24 cellular contexts compared by ENCODE assay signal in genomic region chr5:170368593-170368992, GRCh38.
"Had no signal": no experiment of that assay in that cellular context is flagged by ENCODE, and none has a peak within 500 bp of the region (broad histone marks: within the 10 kb centered on the region; RNA-seq: fewer than 3 reads in every experiment).

No MANE protein-coding gene starts in this region.

- H3K4me1 Mint-ChIP-seq: activated CD4-positive, alpha-beta T cell treated with anti-CD3 and anti-CD28 coated beads for 36 hours; activated CD4-positive, alpha-beta T cell treated with anti-CD3 and anti-CD28 coated beads, Interleukin-2, amount 10 ng/mL, durations not matched to agents 24 days and 14 days; activated T-helper 17 cell treated with anti-CD3 and anti-CD28 coated beads, Interleukin-2, amount 50 U/mL, for 72 hours; central memory CD8-positive, alpha-beta T cell; endodermal cell had no signal

- H3K36me3 Mint-ChIP-seq: activated CD4-positive, alpha-beta memory T cell treated with anti-CD3 and anti-CD28 coated beads for 36 hours; activated naive CD8-positive, alpha-beta T cell had no signal

- DNase-seq: activated CD4-positive, alpha-beta memory T cell treated with anti-CD3 and anti-CD28 coated beads for 36 hours; activated CD4-positive, alpha-beta T cell treated with anti-CD3 and anti-CD28 coated beads for 36 hours; activated CD4-positive, alpha-beta T cell treated with anti-CD3 and anti-CD28 coated beads, Interleukin-2, amount 10 ng/mL, durations not matched to agents 24 days and 14 days; activated CD4-positive, CD25-positive, alpha-beta regulatory T cell; activated CD4-positive, CD25-positive, alpha-beta regulatory T cell treated with anti-CD3 and anti-CD28 coated beads, Interleukin-2, amount 50 U/mL, for 72 hours; activated CD8-positive, alpha-beta memory T cell treated with anti-CD3 and anti-CD28 coated beads for 24 hours; activated effector memory CD4-positive, alpha-beta T cell treated with Interleukin-2 at 50 U/mL for 16 hours; activated gamma-delta T cell treated with Interleukin-2 at 50 U/mL for 16 hours; activated naive CD4-positive, alpha-beta T cell treated with anti-CD3 and anti-CD28 coated beads, Interleukin-2, amount 50 U/mL, for 16 hours; activated naive CD4-positive, alpha-beta T cell treated with Interleukin-2 at 50 U/mL for 16 hours; activated T-cell treated with anti-CD3 and anti-CD28 coated beads, Interleukin-2, amount 50 U/mL, for 4 hours; amniotic stem cell; anterior cingulate cortex; brain microvascular endothelial cell; dorsolateral prefrontal cortex; effector memory CD4-positive, alpha-beta T cell; endodermal cell; foreskin fibroblast; T-helper 2 cell had no signal

- H3K27ac Mint-ChIP-seq: activated CD4-positive, alpha-beta memory T cell treated with anti-CD3 and anti-CD28 coated beads for 36 hours; activated CD4-positive, alpha-beta T cell treated with anti-CD3 and anti-CD28 coated beads for 36 hours; activated CD4-positive, alpha-beta T cell treated with anti-CD3 and anti-CD28 coated beads, Interleukin-2, amount 10 ng/mL, durations not matched to agents 24 days and 14 days; activated naive CD8-positive, alpha-beta T cell; activated T-helper 17 cell treated with anti-CD3 and anti-CD28 coated beads, Interleukin-2, amount 50 U/mL, for 72 hours; dendritic cell treated with granulocyte-macrophage colony-stimulating factor and Interleukin-4, amounts not matched to agents 40 ng/mL and 50 ng/mL, for 4 days; endodermal cell had no signal

- H3K4me3 Mint-ChIP-seq: activated CD4-positive, alpha-beta memory T cell treated with anti-CD3 and anti-CD28 coated beads for 36 hours; activated CD4-positive, alpha-beta T cell treated with anti-CD3 and anti-CD28 coated beads for 36 hours; activated CD4-positive, alpha-beta T cell treated with anti-CD3 and anti-CD28 coated beads, Interleukin-2, amount 10 ng/mL, durations not matched to agents 24 days and 14 days; activated naive CD8-positive, alpha-beta T cell; activated T-cell treated with anti-CD3 and anti-CD28 coated beads, Interleukin-2, amount 50 U/mL, for 4 hours; activated T-helper 17 cell treated with anti-CD3 and anti-CD28 coated beads, Interleukin-2, amount 50 U/mL, for 72 hours; central memory CD8-positive, alpha-beta T cell; dendritic cell treated with granulocyte-macrophage colony-stimulating factor and Interleukin-4, amounts not matched to agents 40 ng/mL and 50 ng/mL, for 4 days; endodermal cell had no signal

- H3K27me3 Mint-ChIP-seq: activated CD4-positive, alpha-beta memory T cell treated with anti-CD3 and anti-CD28 coated beads for 36 hours; activated CD4-positive, alpha-beta T cell treated with anti-CD3 and anti-CD28 coated beads for 36 hours; activated naive CD8-positive, alpha-beta T cell; activated T-helper 17 cell treated with anti-CD3 and anti-CD28 coated beads, Interleukin-2, amount 50 U/mL, for 72 hours; central memory CD8-positive, alpha-beta T cell; dendritic cell treated with granulocyte-macrophage colony-stimulating factor and Interleukin-4, amounts not matched to agents 40 ng/mL and 50 ng/mL, for 4 days had no signal

- H3K9me3 Mint-ChIP-seq: activated CD4-positive, alpha-beta memory T cell treated with anti-CD3 and anti-CD28 coated beads for 36 hours; activated CD4-positive, alpha-beta T cell treated with anti-CD3 and anti-CD28 coated beads, Interleukin-2, amount 10 ng/mL, durations not matched to agents 24 days and 14 days; activated T-cell treated with anti-CD3 and anti-CD28 coated beads, Interleukin-2, amount 50 U/mL, for 4 hours; activated T-helper 17 cell treated with anti-CD3 and anti-CD28 coated beads, Interleukin-2, amount 50 U/mL, for 72 hours; central memory CD8-positive, alpha-beta T cell; dendritic cell treated with granulocyte-macrophage colony-stimulating factor and Interleukin-4, amounts not matched to agents 40 ng/mL and 50 ng/mL, for 4 days; endodermal cell had no signal

- ATAC-seq: activated CD4-positive, alpha-beta T cell treated with anti-CD3 and anti-CD28 coated beads for 36 hours; activated T-cell treated with anti-CD3 and anti-CD28 coated beads, Interleukin-2, amount 50 U/mL, for 4 hours; activated T-helper 17 cell treated with anti-CD3 and anti-CD28 coated beads, Interleukin-2, amount 50 U/mL, for 72 hours; esophagus mucosa had no signal
